Comparison of ENCODE assay signal across 19 cellular contexts in the genomic region with DNA sequence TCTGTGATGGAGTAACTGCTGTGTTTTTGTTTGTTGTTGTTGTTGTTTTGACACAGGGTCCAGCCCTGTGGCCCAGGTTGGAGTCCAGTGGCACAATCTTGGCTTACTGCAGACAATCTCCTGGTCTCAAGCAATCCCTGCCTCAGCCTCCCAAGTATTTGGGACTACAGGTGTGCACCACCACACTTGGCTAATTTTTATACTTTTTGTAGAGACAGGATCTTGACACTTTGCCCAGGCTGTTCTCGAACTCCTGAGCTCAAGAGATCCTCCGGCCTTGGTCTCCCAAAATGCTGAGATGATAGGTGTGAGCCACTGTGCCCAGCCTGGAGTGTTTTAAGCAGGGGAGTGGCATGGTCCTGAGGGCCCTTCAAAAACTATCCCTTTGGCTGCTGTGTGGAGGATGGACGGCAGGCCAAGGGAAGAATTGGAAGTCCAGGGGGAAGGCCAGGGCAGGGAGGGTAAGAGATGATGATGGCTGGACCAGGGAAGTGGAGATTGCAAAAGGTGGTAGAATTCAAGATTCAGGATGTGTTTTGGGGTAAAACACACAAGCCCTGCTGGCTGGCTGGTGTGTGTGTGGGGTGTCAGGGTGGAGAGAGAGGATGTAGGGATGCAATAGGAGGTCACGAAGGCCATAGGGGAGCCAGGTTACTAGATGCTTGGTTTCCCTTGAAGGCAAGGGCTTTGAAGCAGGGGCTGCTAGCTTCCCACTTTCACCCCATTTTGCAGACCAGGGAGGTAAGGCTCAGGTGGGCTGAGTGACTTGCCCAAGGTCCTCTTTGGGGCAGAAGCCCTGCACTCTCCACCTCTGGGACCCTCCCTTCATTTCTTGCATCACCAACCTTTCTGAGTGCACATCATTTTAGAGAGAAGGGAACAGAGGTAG. TPM values are rescaled to one million over a fixed set of nuclear protein-coding genes. Genes with fewer than 3 reads are reported as not detected.
DNase-seq lines count a peak whose midpoint lies in the region; ATAC-seq, FAIRE-seq and TF ChIP-seq lines count a peak whose summit lies in the region.
"Had no signal": no experiment of that assay in that cellular context is flagged by ENCODE, and none has a peak within 500 bp of the region (broad histone marks: within the 10 kb centered on the region; RNA-seq: fewer than 3 reads in every experiment).

No MANE protein-coding gene starts in this region.

- CTCF ChIA-PET in CD4-positive, alpha-beta T cell (lab: Charles Lee), result interaction anchor here (1.9 to 4.5 kb wide), 3 partner anchors 114 to 216 kb away, joined by 6 to 72 read pairs (median 9); no protein-coding TSS in a partner anchor

- H3K36me3 ChIP-seq in SJSA1 (no peaks in the 10 kb centered on the region), spleen (no peaks in the 10 kb centered on the region)
- H3K36me3 ChIP-seq: brain microvascular endothelial cell, MG63 had no signal

- no peak for DNase-seq in CD4-positive, alpha-beta T cell
- no peak for DNase-seq in SJSA1 (ENCODE audit: low read depth in 1 of 2, low spot score in 2 of 2)
- DNase-seq in iPS-NIHi7 (ENCODE audit: extremely low spot score), result peak; percentile 3
- DNase-seq in spleen, result peak; percentile 47
- DNase-seq in T1000 (lab: John Stamatoyannopoulos, UW), result no peak
- DNase-seq in GM19239 (ENCODE audit: insufficient read length, low spot score), result no peak
- DNase-seq: activated CD8-positive, alpha-beta memory T cell treated with anti-CD3 and anti-CD28 coated beads, Interleukin-2, amount 10 ng/mL, durations not matched to agents 7 days and 5 days; DMS 273 treated with DMSO at 0.1 percent for 48 hours; effector CD8-positive, alpha-beta T cell; NCI-H2029; NCI-H69; stimulated activated CD4-positive, alpha-beta T cell treated with anti-CD3 and anti-CD28 coated beads, Interleukin-4, amount 100 ng/mL, for 4 hours had no signal

- no peak overlapping the region for H3K4me3 Mint-ChIP-seq in CD4-positive, alpha-beta T cell
- H3K4me3 Mint-ChIP-seq: activated CD8-positive, alpha-beta memory T cell treated with anti-CD3 and anti-CD28 coated beads, Interleukin-2, amount 10 ng/mL, durations not matched to agents 7 days and 5 days; memory B cell had no signal

- H3K4me1 ChIP-seq in SJSA1 (replicated peaks), result peaks cover 29% of the 10 kb centered on the region
- H3K4me1 ChIP-seq in spleen, result peaks cover 13 to 39% (median 29%) of the 10 kb centered on the region in 6 donors

- H3K27me3 ChIP-seq in CD4-positive, alpha-beta T cell (ENCODE audit: control insufficient read depth, insufficient read depth, low read length), result no peaks in the 10 kb centered on the region
- H3K27me3 ChIP-seq in SJSA1 (replicated peaks) (no peaks in the 10 kb centered on the region), spleen (replicated peaks in 1 of 7) (peaks cover 0 to 25% (median 0%) of the 10 kb centered on the region in 7 donors)
- H3K27me3 ChIP-seq: brain microvascular endothelial cell had no signal

- FAIRE-seq in GM19239 (lab: Jason Lieb, UNC), result no peak

- H3K36me3 Mint-ChIP-seq in CD4-positive, alpha-beta T cell (ENCODE audit: low read depth), result no peaks in the 10 kb centered on the region
- H3K36me3 Mint-ChIP-seq: activated CD8-positive, alpha-beta memory T cell treated with anti-CD3 and anti-CD28 coated beads, Interleukin-2, amount 10 ng/mL, durations not matched to agents 7 days and 5 days; memory B cell had no signal

- no peaks in the 10 kb centered on the region for H3K9me3 Mint-ChIP-seq in CD4-positive, alpha-beta T cell
- H3K9me3 Mint-ChIP-seq: memory B cell had no signal

- peaks cover 5% of the 10 kb centered on the region for H3K27me3 Mint-ChIP-seq in CD4-positive, alpha-beta T cell

- intact Hi-C loops in CD4-positive, alpha-beta T cell (cut with DNase I, micrococcal nuclease), result loop anchor here in 1 of 2 experiments (5.0 kb wide), 3 partner anchors 159 to 429 kb away; partner anchors contain the start of gene POLR2C
- intact Hi-C loops in spleen (cut with DNase I; ENCODE audit: low total_unique reads), result loop anchor here (5.0 kb wide), 1 partner anchor 214 kb away; no protein-coding TSS in a partner anchor

- peaks cover 9% of the 10 kb centered on the region for H3K4me1 Mint-ChIP-seq in CD4-positive, alpha-beta T cell (ENCODE audit: low read depth)

- WGBS in spleen, 5 donors, result 86 to 92% (median 91%) methylated on average over 4 of the region's 4 CpGs

- no peaks in the 10 kb centered on the region for H3K9me3 ChIP-seq in CD4-positive, alpha-beta T cell (ENCODE audit: control insufficient read depth, low read length)
- H3K9me3 ChIP-seq in SJSA1 (replicated peaks) (no peaks in the 10 kb centered on the region), spleen (no peaks in the 10 kb centered on the region)
- H3K9me3 ChIP-seq: MG63 had no signal

- TF ChIP-seq POLR2A in spleen (IDR thresholded peaks at IDR 0.05), result no peak

- peak overlapping the region; percentile 22 for H3K27ac Mint-ChIP-seq in CD4-positive, alpha-beta T cell
- H3K27ac Mint-ChIP-seq: activated CD8-positive, alpha-beta memory T cell treated with anti-CD3 and anti-CD28 coated beads, Interleukin-2, amount 10 ng/mL, durations not matched to agents 7 days and 5 days had no signal

- H3K4me3 ChIP-seq in SJSA1 (no peak overlapping the region), spleen (no peak overlapping the region)
- H3K4me3 ChIP-seq: MG63 had no signal

- no peak for ATAC-seq in CD4-positive, alpha-beta T cell (ENCODE audit: poor library complexity)
- ATAC-seq in GM18858 (IDR thresholded peaks at IDR 0.05; ENCODE audit: unreplicated experiment), result no peak
- ATAC-seq in HG03342 (IDR thresholded peaks at IDR 0.05; ENCODE audit: unreplicated experiment), result no peak
- ATAC-seq: activated CD8-positive, alpha-beta memory T cell treated with anti-CD3 and anti-CD28 coated beads, Interleukin-2, amount 10 ng/mL, durations not matched to agents 7 days and 5 days; HCT116 had no signal

- no peak overlapping the region for H3K27ac ChIP-seq in CD4-positive, alpha-beta T cell (ENCODE audit: low read depth, low read length)
- H3K27ac ChIP-seq in SJSA1, result peak overlapping the region; percentile 43
- H3K27ac ChIP-seq in spleen, result peak overlapping the region in 1 of 8 donors; percentile 23
- H3K27ac ChIP-seq: brain microvascular endothelial cell had no signal

- POLR2A ChIA-PET in CD4-positive, alpha-beta T cell (lab: Charles Lee), result interaction anchor here (1.1 kb wide), 1 partner anchor 115 kb away, joined by 3 read pairs; no protein-coding TSS in a partner anchor

- no peak for TF ChIP-seq CTCF in CD4-positive, alpha-beta T cell (IDR thresholded peaks at IDR 0.05)
- TF ChIP-seq CTCF in spleen (IDR thresholded peaks at IDR 0.05 in 8 of 11, conservative IDR thresholded peaks at IDR 0.05 in 3 of 11), result peak in 1 of 11 experiments; percentile 2

RNA-seq across cellular contexts. Expression of gene PLLP, which starts 18.8 kb away (rescaled TPM):
- 1 to 10 TPM; 1.8 to 2.5 TPM for total RNA-seq in CD4-positive, alpha-beta T cell
- total RNA-seq in SJSA1 (2014; rRNA removed; shearing (Covaris generic)), result not detected in 2 replicates
- total RNA-seq in spleen, result 10 to 100 TPM in 6 of 7 donors, 1 to 10 TPM in 1; 9.6 to 53.1 (median 29.1) TPM
- 10 to 100 TPM in 1 of 3 donors, 1 to 10 TPM in 2; 4.7 to 19.1 (median 7.0) TPM for polyA plus RNA-seq in spleen
- total RNA-seq: activated CD8-positive, alpha-beta memory T cell treated with anti-CD3 and anti-CD28 coated beads, Interleukin-2, amount 10 ng/mL, durations not matched to agents 7 days and 5 days had no signal
- polyA plus RNA-seq: neural cell had no signal

RNA-seq across cellular contexts. Expression of gene CCL22, which starts 55.3 kb away (rescaled TPM):
- total RNA-seq in CD4-positive, alpha-beta T cell, result not detected
- total RNA-seq in SJSA1 (2014; rRNA removed; shearing (Covaris generic)), result not detected in 2 replicates
- 1 to 10 TPM in 5 of 7 donors, under 1 TPM in 2; 0.51 to 6.9 (median 1.9) TPM for total RNA-seq in spleen
- 1 to 10 TPM; 1.0 to 1.9 (median 1.6) TPM for polyA plus RNA-seq in spleen
- polyA plus RNA-seq: neural cell had no signal

RNA-seq across cellular contexts. Expression of gene ARL2BP, which starts 58.2 kb away (rescaled TPM):
- total RNA-seq in CD4-positive, alpha-beta T cell, result 10 to 100 TPM; 32.4 to 35.6 TPM
- total RNA-seq in SJSA1 (2014; rRNA removed; shearing (Covaris generic)), result 115 and 118 TPM in 2 replicates
- 10 to 100 TPM; 38.0 to 84.6 (median 62.4) TPM for total RNA-seq in spleen
- polyA plus RNA-seq in spleen, result 10 to 100 TPM; 30.1 to 65.1 (median 35.7) TPM

Comparison
In these comparisons a context has a peak if more than half of its experiments do, and no peak if none do; other contexts are left out.
1. DNase-seq: peak in iPS-NIHi7 (single experiment) and spleen (single experiment); none in CD4-positive, alpha-beta T cell (0 of 10), SJSA1 (0 of 2), T1000 (single experiment) and GM19239 (single experiment).